In genomic region chr12:62192486-62193250, GRCh38 we compare ENCODE assay signal across 8 cellular contexts.
DNase-seq lines count a peak whose midpoint lies in the region; FAIRE-seq and TF ChIP-seq lines count a peak whose summit lies in the region.

No MANE protein-coding gene starts in this region.

- H3K27ac ChIP-seq in Karpas-422 (ENCODE audit: low read length) (no peak overlapping the region), PC-9 (no peak overlapping the region), urinary bladder (ENCODE audit: low read depth) (no peak overlapping the region)

- no peaks in the 10 kb centered on the region for H3F3A ChIP-seq in PC-9 (ENCODE audit: insufficient read depth, low read depth)

- H3K4me3 ChIP-seq in Karpas-422 (ENCODE audit: low read length): no peak overlapping the region
- no peak overlapping the region for H3K4me3 ChIP-seq in PC-9
- H3K4me3 ChIP-seq in neuron (ENCODE audit: low read length): peak overlapping the region; percentile 38
- peak overlapping the region; percentile 62 for H3K4me3 ChIP-seq in urinary bladder (ENCODE audit: low read depth, low read length)

- 6% methylated on average over 20 of the region's 20 CpGs for WGBS in urinary bladder

- CTCF ChIA-PET in PC-9 (lab: Charles Lee): no interaction called here

- H3K36me3 ChIP-seq in Karpas-422 (ENCODE audit: insufficient read depth, low read length) (no peaks in the 10 kb centered on the region), PC-9 (ENCODE audit: low read depth) (no peaks in the 10 kb centered on the region), neuron (ENCODE audit: insufficient read depth, low read length) (no peaks in the 10 kb centered on the region), urinary bladder (ENCODE audit: insufficient read depth) (no peaks in the 10 kb centered on the region)

- DNase-seq in GF-D8 (lab: John Stamatoyannopoulos, UW): peak; percentile 28
- peak; percentile 56 for DNase-seq in H54 (ENCODE audit: insufficient read length, low spot score)
- peak; percentile 84 for DNase-seq in Karpas-422
- peak in 1 of 2 experiments; percentile 38 for DNase-seq in PC-9
- DNase-seq in activated gamma-delta T cell treated with anti-CD3 and anti-CD28 coated beads, Interleukin-2, amount 50 U/mL, for 16 hours (ENCODE audit: low read depth): peak; percentile 21
- DNase-seq in frontal cortex (ENCODE audit: low spot score in 2 of 2): peak; percentile 69 to 75

- no peaks in the 10 kb centered on the region for H3K9me3 ChIP-seq in Karpas-422 (ENCODE audit: low read length)
- H3K9me3 ChIP-seq in PC-9 (ENCODE audit: insufficient read depth, low read depth): peaks cover 1% of the 10 kb centered on the region; the same call in 1 of the 2 replicates
- H3K9me3 ChIP-seq in neuron (ENCODE audit: low read length): peaks cover 2% of the 10 kb centered on the region

- no peak overlapping the region for H2AFZ ChIP-seq in Karpas-422 (ENCODE audit: low read length)
- no peak overlapping the region for H2AFZ ChIP-seq in PC-9
- H2AFZ ChIP-seq in neuron (ENCODE audit: low read depth, low read length): peak overlapping the region; percentile 70

- no peak overlapping the region for H3K4me2 ChIP-seq in Karpas-422 (ENCODE audit: low read depth, low read length, poor library complexity, severe bottlenecking)
- H3K4me2 ChIP-seq in PC-9: peak overlapping the region; percentile 51; the same call in 1 of the 2 replicates

- TF ChIP-seq CTCF in PC-9 (conservative IDR thresholded peaks at IDR 0.05): peak; percentile 84

- H3K4me1 ChIP-seq in Karpas-422 (ENCODE audit: low read length) (peaks cover 13% of the 10 kb centered on the region), PC-9 (replicated peaks; ENCODE audit: insufficient read depth) (peaks cover 20% of the 10 kb centered on the region), neuron (ENCODE audit: insufficient read depth, low read length) (peaks cover 23% of the 10 kb centered on the region), urinary bladder (ENCODE audit: insufficient read depth) (no peaks in the 10 kb centered on the region)

- BruUV-seq in PC-9 (replicated peaks; lab: Mats Ljungman, UMichigan): no TSS peak

- H3K27me3 ChIP-seq in Karpas-422 (ENCODE audit: low read length): no peaks in the 10 kb centered on the region
- no peaks in the 10 kb centered on the region for H3K27me3 ChIP-seq in PC-9 (ENCODE audit: insufficient read depth, low read depth)
- H3K27me3 ChIP-seq in neuron (ENCODE audit: insufficient read depth, low read length): peaks cover 31% of the 10 kb centered on the region

- no peaks in the 10 kb centered on the region for H3K79me2 ChIP-seq in Karpas-422 (ENCODE audit: low read length)
- no peaks in the 10 kb centered on the region for H3K79me2 ChIP-seq in PC-9 (ENCODE audit: low read depth)

- POLR2A ChIA-PET in PC-9 (lab: Charles Lee; ENCODE audit: unreplicated experiment): interaction anchor here (0.7 kb wide), 1 partner anchor 1094 kb away, joined by 3 read pairs; no protein-coding TSS in a partner anchor

- FAIRE-seq in H54 (lab: Jason Lieb, UNC) (peak; percentile 92), frontal cortex (lab: Jason Lieb, UNC) (peak; percentile 78)

- H3K9me2 ChIP-seq in Karpas-422 (replicated peaks; ENCODE audit: insufficient read depth, low read length) (no peaks in the 10 kb centered on the region), PC-9 (ENCODE audit: insufficient read depth) (no peaks in the 10 kb centered on the region)

- H4K20me1 ChIP-seq in Karpas-422 (ENCODE audit: insufficient read depth, low read depth, low read length): no peaks in the 10 kb centered on the region
- no peaks in the 10 kb centered on the region for H4K20me1 ChIP-seq in PC-9 (ENCODE audit: insufficient read depth)

- no peak for TF ChIP-seq POLR2A in H54 (IDR thresholded peaks at IDR 0.05; ENCODE audit: low read depth, low read length)

- intact Hi-C loops in PC-9 (cut with micrococcal nuclease; ENCODE audit: unreplicated experiment): no loop called here

- no peak overlapping the region for H3K9ac ChIP-seq in Karpas-422 (ENCODE audit: low read length)

Comparison
In these comparisons a context has a peak if more than half of its experiments do, and no peak if none do; other contexts are left out.
1. H3K4me3 ChIP-seq: peak in neuron (single experiment) and urinary bladder (single experiment); none in Karpas-422 (single experiment) and PC-9 (single experiment).